8 cellular contexts compared by ENCODE assay signal in genomic region chr17:81702934-81703746, GRCh38. TPM values are rescaled to one million over a fixed set of nuclear protein-coding genes. Genes with fewer than 3 reads are reported as not detected.
DNase-seq lines count a peak whose midpoint lies in the region; ATAC-seq, FAIRE-seq and TF ChIP-seq lines count a peak whose summit lies in the region.

Gene MRPL12, plus strand, starts transcription at chr17:81703367. Its CDS starts 135 bp downstream, at chr17:81703502.

- in situ Hi-C loops in GM13976 (cut with MboI; ENCODE audit: low sequenced_read_pairs, unreplicated experiment): no loop called here

- DNase-seq in GM13976 (ENCODE audit: low spot score) (peak; percentile 98), NCI-H1694 treated with DMSO at 0.1 percent for 48 hours (lab: John Stamatoyannopoulos, UW) (peak; percentile 91), T-helper 2 cell (peak; percentile 72 to 91 (median 81)), right cardiac atrium (peak; percentile 95 to 97 (median 97)), pulmonary artery endothelial cell (ENCODE audit: low read depth, low spot score) (peak; percentile 69), urothelium cell line (ENCODE audit: low spot score) (peak; percentile 99)

- H3K27ac ChIP-seq in angular gyrus (ENCODE audit: low read depth, low read length): peak within 1 kb of the TSS; percentile 77
- H3K27ac ChIP-seq in right cardiac atrium (ENCODE audit: low read length): peak within 1 kb of the TSS; percentile 91

- intact Hi-C loops in right cardiac atrium (cut with DNase I): no loop called here

- H3K27me3 ChIP-seq in right cardiac atrium (ENCODE audit: control insufficient read depth, insufficient read depth): no peaks in the 10 kb centered on the region

- H3K4me3 ChIP-seq in right cardiac atrium (ENCODE audit: low read length): peak within 1 kb of the TSS; percentile 96

- whole genome bisulfite sequencing in right cardiac atrium: under 1% methylated on average over 102 of the region's 102 CpGs

- peak; percentile 73 for ATAC-seq in HG02852 (IDR thresholded peaks at IDR 0.05; ENCODE audit: unreplicated experiment)
- peak; percentile 92 to 94 for ATAC-seq in right cardiac atrium

- TF ChIP-seq CTCF in GM13976 (IDR thresholded peaks at IDR 0.05; ENCODE audit: borderline replicate concordance, control extremely low read depth, extremely low read depth, insufficient read depth, missing control alignments): no peak

- no peaks in the 10 kb centered on the region for H3K9me3 ChIP-seq in right cardiac atrium (ENCODE audit: control insufficient read depth, low read length)

- peak; percentile 98 for FAIRE-seq in urothelium cell line (lab: Jason Lieb, UNC)

- peaks cover 6% of the 10 kb centered on the region for H3K4me1 ChIP-seq in right cardiac atrium (ENCODE audit: control insufficient read depth, insufficient read depth, low read length)

RNA-seq across cellular contexts. Expression of gene MRPL12, which starts in this region (rescaled TPM):
- total RNA-seq in right cardiac atrium: 100 to 1,000 TPM in 3 of 4 donors, 10 to 100 TPM in 1; 83.3 to 142 (median 112) TPM
- 310 TPM for polyA plus RNA-seq in right cardiac atrium
- 17.1 and 24.5 TPM in 2 replicates for total RNA-seq in pulmonary artery endothelial cell

Comparison
In these comparisons a context has a peak if more than half of its experiments do, and no peak if none do; other contexts are left out.
1. Peak in every context shown above with its lines: DNase-seq, ATAC-seq, H3K4me3 ChIP-seq and H3K27ac ChIP-seq.